25 cellular contexts compared by ENCODE assay signal in genomic region chrX:110803506-110803905, GRCh38. TPM values are rescaled to one million over a fixed set of nuclear protein-coding genes. Genes with fewer than 3 reads are reported as not detected.
DNase-seq lines count a peak whose midpoint lies in the region; FAIRE-seq and TF ChIP-seq lines count a peak whose summit lies in the region.
"Had no signal": no experiment of that assay in that cellular context is flagged by ENCODE, and none has a peak within 500 bp of the region (broad histone marks: within the 10 kb centered on the region; RNA-seq: fewer than 3 reads in every experiment).

No MANE protein-coding gene starts in this region.

- 43 to 65% methylated on average over 3 of the region's 3 CpGs for WGBS in tibial nerve, 2 donors

- no peaks in the 10 kb centered on the region for H4K20me1 ChIP-seq in astrocyte (ENCODE audit: insufficient read depth, low read length)

- H3K27me3 Mint-ChIP-seq in astrocyte (ENCODE audit: low read depth, unreplicated experiment), result no peaks in the 10 kb centered on the region

- H3K79me2 ChIP-seq in astrocyte (ENCODE audit: insufficient read depth, low read length), result no peaks in the 10 kb centered on the region

- H3K4me3 ChIP-seq in astrocyte (ENCODE audit: insufficient read depth, low read depth, low read length), result no peak overlapping the region
- no peak overlapping the region for H3K4me3 ChIP-seq in fibroblast of the aortic adventitia (ENCODE audit: low read depth, low read length)
- H3K4me3 ChIP-seq in tibial nerve, result no peak overlapping the region
- H3K4me3 ChIP-seq: GM12878 had no signal

- no peak overlapping the region for H2AFZ ChIP-seq in astrocyte (ENCODE audit: low read depth, low read length)

- no peaks in the 10 kb centered on the region for H3K27me3 ChIP-seq in astrocyte (ENCODE audit: insufficient read depth, low read length)
- H3K27me3 ChIP-seq in tibial nerve, result peaks cover 0 to 8% of the 10 kb centered on the region in 2 donors

- H3K9me3 ChIP-seq in astrocyte (ENCODE audit: insufficient read depth, low read depth, low read length), result no peaks in the 10 kb centered on the region
- H3K9me3 ChIP-seq in tibial nerve, result no peaks in the 10 kb centered on the region

- no peak overlapping the region for H3K4me3 Mint-ChIP-seq in astrocyte (ENCODE audit: unreplicated experiment)
- H3K4me3 Mint-ChIP-seq: CD8-positive, alpha-beta memory T cell; H9; HFFc6; T-cell had no signal

- DNase-seq in COLO829 (ENCODE audit: low spot score) (peak; percentile 44), HT1080 (ENCODE audit: low read depth) (peak; percentile 26), astrocyte (ENCODE audit: low read depth) (peak; percentile 40), fibroblast of the aortic adventitia (ENCODE audit: low read depth) (peak; percentile 1), tibial nerve (ENCODE audit: low spot score in 2 of 2) (no peak), DMS114 treated with DMSO at 0.1 percent for 48 hours (lab: John Stamatoyannopoulos, UW; ENCODE audit: unreplicated experiment) (no peak), EL (no peak)
- DNase-seq: AML-193; C1 segment of cervical spinal cord; CD8-positive, alpha-beta memory T cell; DMS53; H9; HFFc6; Kasumi-1; NCI-H1092 treated with DMSO at 0.1 percent for 48 hours; NCI-H1694; NCI-H2081; NCI-H2171 treated with DMSO at 0.1 percent for 48 hours; NCI-H446; NCI-H526; OCI-M1; T-cell had no signal

- H3K4me2 ChIP-seq in astrocyte (ENCODE audit: low read length), result no peak overlapping the region

- peak; percentile 91 for FAIRE-seq in astrocyte (lab: Jason Lieb, UNC)
- FAIRE-seq: GM12878 had no signal

- H3K27ac ChIP-seq in astrocyte (ENCODE audit: low read depth, low read length) (no peak overlapping the region), tibial nerve (no peak overlapping the region)
- H3K27ac ChIP-seq: RWPE1 had no signal

- H3K36me3 Mint-ChIP-seq in astrocyte (ENCODE audit: low read depth, unreplicated experiment), result no peaks in the 10 kb centered on the region
- H3K36me3 Mint-ChIP-seq: CD8-positive, alpha-beta memory T cell; T-cell had no signal

- no peaks in the 10 kb centered on the region for H3K4me1 ChIP-seq in astrocyte (ENCODE audit: insufficient read depth, low read length)
- H3K4me1 ChIP-seq in tibial nerve, result no peaks in the 10 kb centered on the region

- H3K9me3 Mint-ChIP-seq in astrocyte (ENCODE audit: unreplicated experiment), result no peaks in the 10 kb centered on the region
- H3K9me3 Mint-ChIP-seq: CD8-positive, alpha-beta memory T cell; H9; HFFc6; T-cell had no signal

- TF ChIP-seq CTCF in astrocyte (IDR thresholded peaks at IDR 0.05; ENCODE audit: insufficient read depth, low read depth, low read length), result no peak
- TF ChIP-seq CTCF in fibroblast of the aortic adventitia (IDR thresholded peaks at IDR 0.05; ENCODE audit: insufficient read depth, low read length), result no peak
- TF ChIP-seq CTCF in tibial nerve (IDR thresholded peaks at IDR 0.05), result no peak

- no peaks in the 10 kb centered on the region for H3K4me1 Mint-ChIP-seq in astrocyte (ENCODE audit: low read depth, unreplicated experiment)
- H3K4me1 Mint-ChIP-seq: CD8-positive, alpha-beta memory T cell; T-cell had no signal

- TF ChIP-seq POLR2A in tibial nerve (IDR thresholded peaks at IDR 0.05), result no peak

- TF ChIP-seq EP300 in tibial nerve (IDR thresholded peaks at IDR 0.05), result no peak

- H3K36me3 ChIP-seq in astrocyte (ENCODE audit: insufficient read depth, low read length) (no peaks in the 10 kb centered on the region), tibial nerve (no peaks in the 10 kb centered on the region)

- no peak overlapping the region for H3K9ac ChIP-seq in astrocyte (ENCODE audit: low read length)

- H3K27ac Mint-ChIP-seq in astrocyte (ENCODE audit: unreplicated experiment), result no peak overlapping the region
- H3K27ac Mint-ChIP-seq: CD8-positive, alpha-beta memory T cell; H9; HFFc6; T-cell had no signal

RNA-seq across cellular contexts. Expression of gene CHRDL1, which starts 7.9 kb away (rescaled TPM):
- total RNA-seq in HT1080 (2014; rRNA removed; shearing (Covaris generic)), result 3.9 and 4.1 TPM in 2 replicates
- 1.9 and 2.5 TPM in 2 replicates for polyA plus RNA-seq in HT1080 (2015; cell fraction: cytosol; rRNA removed)
- polyA plus RNA-seq in HT1080 (2015; cell fraction: nucleus; rRNA removed), result 2.9 and 4.0 TPM in 2 replicates
- total RNA-seq in astrocyte, result 3.3 and 4.8 TPM in 2 replicates
- total RNA-seq in fibroblast of the aortic adventitia (ENCODE audit: low replicate concordance), result 1.2 and 4.0 TPM in 2 replicates
- total RNA-seq in tibial nerve, result 100 to 1,000 TPM; 107 to 170 (median 152) TPM
- total RNA-seq: A172; CD8-positive, alpha-beta memory T cell had no signal
- polyA plus RNA-seq: CD8-positive, alpha-beta memory T cell had no signal

Comparison
In these comparisons a context has a peak if more than half of its experiments do, and no peak if none do; other contexts are left out.
1. DNase-seq: peak in COLO829 (single experiment), HT1080 (single experiment), astrocyte (single experiment) and fibroblast of the aortic adventitia (single experiment); none in tibial nerve (0 of 2), DMS114 treated with DMSO at 0.1 percent for 48 hours (single experiment) and EL (single experiment).
2. RNA of gene CHRDL1, which starts 7.9 kb away (total RNA-seq): 107 to 170 TPM in tibial nerve; 3.3 to 4.8 TPM in astrocyte, 3.9 to 4.1 TPM in HT1080 and 1.2 to 4.0 TPM in fibroblast of the aortic adventitia; every median in the first group is over 10 times any median in the second.